8 cellular contexts compared by ENCODE assay signal in genomic region chrX:63635750-63636149, GRCh38.
"Had no signal": no experiment of that assay in that cellular context is flagged by ENCODE, and none has a peak within 500 bp of the region (broad histone marks: within the 10 kb centered on the region; RNA-seq: fewer than 3 reads in every experiment).

No MANE protein-coding gene starts in this region.

- H2AFZ ChIP-seq: GM23248 had no signal

- H3K4me1 ChIP-seq: HAP-1 had no signal

- H3K9me3 ChIP-seq: HAP-1 had no signal

- ATAC-seq: HCT116, HepG2 had no signal

- DNase-seq: GM23248, GOT3, H7, HFFc6 had no signal

- H3K4me3 ChIP-seq: GM23248, HAP-1 had no signal

- H3K27ac ChIP-seq: GM23248, HL-60 had no signal

- H3K36me3 ChIP-seq: HAP-1 had no signal
